Comparison of ENCODE assay signal across 14 cellular contexts in the genomic region with DNA sequence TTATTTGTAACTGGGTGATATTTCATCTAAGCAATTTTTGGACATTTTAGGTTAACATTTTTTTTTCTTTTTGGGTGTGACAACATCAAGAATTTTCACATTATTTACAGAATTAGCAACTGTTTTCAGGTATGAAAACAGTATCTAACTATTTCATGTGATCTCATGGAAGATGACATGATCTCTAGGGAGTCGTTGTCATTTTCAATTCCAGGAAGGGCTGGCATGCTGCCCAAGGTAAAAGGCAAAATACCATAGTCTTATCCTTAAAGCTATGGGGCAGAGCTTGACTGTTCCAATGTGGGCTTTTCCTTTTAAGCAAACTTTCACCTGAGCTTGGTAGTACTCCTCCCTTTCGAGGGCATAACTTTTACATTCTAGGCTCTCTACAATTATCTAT.
"Had no signal": no experiment of that assay in that cellular context is flagged by ENCODE, and none has a peak within 500 bp of the region (broad histone marks: within the 10 kb centered on the region; RNA-seq: fewer than 3 reads in every experiment).

No MANE protein-coding gene starts in this region.

- H3K4me3 Mint-ChIP-seq: neural crest cell, type B pancreatic cell had no signal

- DNase-seq: activated naive CD4-positive, alpha-beta T cell treated with anti-CD3 and anti-CD28 coated beads, Interleukin-2, amount 50 U/mL, for 16 hours; caudate nucleus; effector CD4-positive, alpha-beta T cell; stimulated activated CD4-positive, alpha-beta T cell treated with anti-CD3 and anti-CD28 coated beads, Interleukin-4, amount 100 ng/mL, for 1 hour; stimulated activated CD8-positive, alpha-beta memory T cell treated with anti-CD3 and anti-CD28 coated beads, Interleukin-4, amount 100 ng/mL, for 48 hours; stimulated activated naive CD8-positive, alpha-beta T cell treated with anti-CD3 and anti-CD28 coated beads, Interleukin-15, Interleukin-2, amounts not matched to agents 100 U/mL and 50 U/mL, for 24 hours had no signal

- H3K36me3 ChIP-seq: adrenal gland, gastroesophageal sphincter, pancreas, suprapubic skin had no signal

- H3K4me3 ChIP-seq: adrenal gland, coronary artery, gastroesophageal sphincter, pancreas, suprapubic skin had no signal

- H3K27me3 Mint-ChIP-seq: type B pancreatic cell had no signal

- H3K4me1 Mint-ChIP-seq: neural crest cell had no signal

- H3K36me3 Mint-ChIP-seq: type B pancreatic cell had no signal

- H3K4me1 ChIP-seq: adrenal gland, gastroesophageal sphincter, pancreas, suprapubic skin had no signal

- H3K27ac Mint-ChIP-seq: type B pancreatic cell had no signal

- H3K9me3 Mint-ChIP-seq: type B pancreatic cell had no signal

- ATAC-seq: activated CD4-positive, CD25-positive, alpha-beta regulatory T cell treated with anti-CD3 and anti-CD28 coated beads, Interleukin-2, amount 50 U/mL, for 24 hours; gastroesophageal sphincter; pancreas; stimulated activated naive CD8-positive, alpha-beta T cell treated with anti-CD3 and anti-CD28 coated beads, Interleukin-15, Interleukin-2, amounts not matched to agents 100 U/mL and 50 U/mL, for 24 hours had no signal

- H3K27ac ChIP-seq: adrenal gland, coronary artery, gastroesophageal sphincter, pancreas, suprapubic skin had no signal

- H3K9me3 ChIP-seq: adrenal gland, gastroesophageal sphincter, pancreas, suprapubic skin had no signal

- H3K27me3 ChIP-seq: adrenal gland, gastroesophageal sphincter, pancreas, suprapubic skin had no signal
